Comparison of ENCODE assay signal across 18 cellular contexts in the genomic region with DNA sequence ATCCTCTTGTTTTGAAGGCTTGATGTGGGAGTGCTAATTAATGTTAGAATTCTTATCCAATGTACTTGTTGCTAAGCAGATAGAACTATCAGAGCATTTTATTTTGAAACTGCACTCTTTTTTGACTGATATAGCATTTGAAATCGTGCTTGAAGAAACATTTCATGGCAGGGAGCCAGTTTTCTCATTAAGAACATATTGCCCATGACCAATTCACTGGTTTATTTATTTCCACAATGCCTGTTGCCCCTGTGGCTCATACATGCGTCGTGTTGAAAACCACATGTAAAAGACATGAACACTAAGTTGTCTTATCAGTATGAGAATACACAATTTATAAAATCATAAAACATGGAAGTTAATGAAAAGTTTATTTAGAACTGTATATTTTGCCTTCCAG.
"Had no signal": no experiment of that assay in that cellular context is flagged by ENCODE, and none has a peak within 500 bp of the region (broad histone marks: within the 10 kb centered on the region; RNA-seq: fewer than 3 reads in every experiment).

No MANE protein-coding gene starts in this region.

- ATAC-seq: body of pancreas; foreskin keratinocyte; left lobe of liver; lower lobe of right lung; naive thymus-derived CD8-positive, alpha-beta T cell; right lobe of liver; stimulated activated effector memory CD8-positive, alpha-beta T cell treated with anti-CD3 and anti-CD28 coated beads, Interleukin-12 subunit alpha, Interleukin-12 subunit beta, amount 100 ng/mL, for 72 hours; stimulated activated naive CD8-positive, alpha-beta T cell treated with anti-CD3 and anti-CD28 coated beads, Interleukin-15, amount 100 ng/mL, for 72 hours had no signal

- DNase-seq: activated CD4-positive, alpha-beta memory T cell treated with anti-CD3 and anti-CD28 coated beads for 36 hours; activated CD4-positive, alpha-beta T cell treated with anti-CD3 and anti-CD28 coated beads for 48 hours; activated effector memory CD4-positive, alpha-beta T cell treated with anti-CD3 and anti-CD28 coated beads, Interleukin-2, amount 50 U/mL, for 16 hours; activated naive CD4-positive, alpha-beta T cell treated with anti-CD3 and anti-CD28 coated beads, Interleukin-2, amount 10 ng/mL, durations not matched to agents 7 days and 5 days; anterior cingulate cortex; body of pancreas; effector CD8-positive, alpha-beta T cell; foreskin keratinocyte; kidney; lower lobe of right lung; naive thymus-derived CD8-positive, alpha-beta T cell; posterior cingulate gyrus; right lobe of liver; small intestine; stimulated activated CD4-positive, alpha-beta T cell treated with anti-CD3 and anti-CD28 coated beads, Interleukin-2, amount 100 ng/mL, for 24 hours; stimulated activated naive CD8-positive, alpha-beta T cell treated with anti-CD3 and anti-CD28 coated beads, Interleukin-15, amount 100 ng/mL, for 72 hours had no signal
